ENCODE assay signal across 18 cellular contexts in genomic region chr1:86416343-86416742, GRCh38. TPM values are rescaled to one million over a fixed set of nuclear protein-coding genes. Genes with fewer than 3 reads are reported as not detected.
DNase-seq lines count a peak whose midpoint lies in the region; ATAC-seq and TF ChIP-seq lines count a peak whose summit lies in the region.
"Had no signal": no experiment of that assay in that cellular context is flagged by ENCODE, and none has a peak within 500 bp of the region (broad histone marks: within the 10 kb centered on the region; RNA-seq: fewer than 3 reads in every experiment).

No MANE protein-coding gene starts in this region.

- peak; percentile 45 for DNase-seq in NCI-H510A (lab: John Stamatoyannopoulos, UW)
- DNase-seq in NCI-H510A treated with DMSO at 0.1 percent for 48 hours (lab: John Stamatoyannopoulos, UW) = no peak
- peak; percentile 85 for DNase-seq in NCI-H2171 treated with DMSO at 0.1 percent for 48 hours (lab: John Stamatoyannopoulos, UW)
- peak in 3 of 4 donors; percentile 12 to 25 (median 15) for DNase-seq in body of pancreas
- DNase-seq in transverse colon = peak; percentile 77
- no peak for DNase-seq in dermis blood vessel endothelial cell
- DNase-seq: activated CD4-positive, alpha-beta T cell treated with anti-CD3 and anti-CD28 coated beads for 36 hours; CD8-positive, alpha-beta T cell; effector CD4-positive, alpha-beta T cell; GF-D8; HCEC 1CT; hypothalamus; occipital lobe; SJCRH30 had no signal

- H3K36me3 ChIP-seq in body of pancreas (replicated peaks in 1 of 2; ENCODE audit: insufficient read depth in 1 of 2, low read depth in 2 of 2) (no peaks in the 10 kb centered on the region), transverse colon (no peaks in the 10 kb centered on the region)
- H3K36me3 ChIP-seq: SJCRH30 had no signal

- H3K4me3 ChIP-seq in body of pancreas (no peak overlapping the region), transverse colon (no peak overlapping the region)
- H3K4me3 ChIP-seq: SJCRH30 had no signal

- no peak overlapping the region for H3K27ac ChIP-seq in body of pancreas
- no peak overlapping the region for H3K27ac ChIP-seq in transverse colon
- H3K27ac ChIP-seq: SJCRH30 had no signal

- 46 to 58% methylated on average over 6 of the region's 6 CpGs for WGBS in body of pancreas, 2 donors
- WGBS in transverse colon (ENCODE audit: low coverage in 1 of 2), 2 donors = 56 to 60% methylated on average over 2 to 6 of the region's 6 CpGs

- TF ChIP-seq CTCF in body of pancreas (IDR thresholded peaks at IDR 0.05) (no peak), transverse colon (IDR thresholded peaks at IDR 0.05) (no peak)

- intact Hi-C loops in body of pancreas (cut with DNase I) (no loop called here), transverse colon (cut with DNase I; ENCODE audit: low total_unique reads) (loop anchor here (1.0 kb wide), 1 partner anchor 24 kb away; no protein-coding TSS in a partner anchor)

- H3K9me3 ChIP-seq in body of pancreas = no peaks in the 10 kb centered on the region
- H3K9me3 ChIP-seq in transverse colon = no peaks in the 10 kb centered on the region
- H3K9me3 ChIP-seq: SJCRH30 had no signal

- H3K27me3 ChIP-seq in body of pancreas (no peaks in the 10 kb centered on the region), transverse colon (no peaks in the 10 kb centered on the region)
- H3K27me3 ChIP-seq: SJCRH30 had no signal

- ATAC-seq in body of pancreas = no peak
- ATAC-seq in GM19035 (IDR thresholded peaks at IDR 0.05; ENCODE audit: unreplicated experiment) = no peak
- no peak for ATAC-seq in HG03196 (IDR thresholded peaks at IDR 0.05; ENCODE audit: unreplicated experiment)
- ATAC-seq: activated CD4-positive, alpha-beta T cell treated with anti-CD3 and anti-CD28 coated beads for 36 hours; activated naive CD4-positive, alpha-beta T cell treated with anti-CD3 and anti-CD28 coated beads, Interleukin-2, amount 50 U/mL, for 72 hours; CD8-positive, alpha-beta T cell had no signal

- in situ Hi-C loops in transverse colon (cut with MboI; ENCODE audit: low pct_ligation_motif_present in 1 of 4, low pct_unique_long_range_greater_than_20kb in 1 of 4, low sequenced_read_pairs in 3 of 4) = no loop called here

- TF ChIP-seq EP300 in transverse colon (IDR thresholded peaks at IDR 0.05; ENCODE audit: low read depth) = no peak

- H3K4me1 ChIP-seq in body of pancreas (no peaks in the 10 kb centered on the region), transverse colon (peaks cover 0 to 5% (median 1%) of the 10 kb centered on the region in 4 donors)
- H3K4me1 ChIP-seq: SJCRH30 had no signal

- TF ChIP-seq POLR2A in body of pancreas (IDR thresholded peaks at IDR 0.05) (no peak), transverse colon (IDR thresholded peaks at IDR 0.05) (no peak)

RNA-seq across cellular contexts. Expression of gene CLCA2, which starts 7.6 kb away (rescaled TPM):
- total RNA-seq in body of pancreas (not detected), transverse colon (1 to 10 TPM in 2 of 4 donors, not detected in 2; 1.1 to 1.7 TPM), dermis blood vessel endothelial cell (under 0.01 TPM in 1 of 2 replicates, not detected in the other)
- total RNA-seq: A673; activated CD4-positive, alpha-beta T cell treated with anti-CD3 and anti-CD28 coated beads for 36 hours; activated naive CD4-positive, alpha-beta T cell treated with anti-CD3 and anti-CD28 coated beads, Interleukin-2, amount 50 U/mL, for 72 hours; CD8-positive, alpha-beta T cell; SJCRH30 had no signal

RNA-seq across cellular contexts. Expression of gene ODF2L, which starts 20.2 kb away (rescaled TPM):
- total RNA-seq in body of pancreas (10 to 100 TPM; 22.3 to 34.3 TPM), transverse colon (10 to 100 TPM; 43.6 to 89.2 (median 55.9) TPM), dermis blood vessel endothelial cell (42.5 and 63.6 TPM in 2 replicates)

RNA-seq across cellular contexts. Expression of gene CLCA1, which starts 52.4 kb away (rescaled TPM):
- total RNA-seq in body of pancreas = not detected
- total RNA-seq in transverse colon = 1,000 to 10,000 TPM in 1 of 4 donors, 100 to 1,000 TPM in 2, 10 to 100 TPM in 1; 16.1 to 1,013 (median 168) TPM
- not detected in 2 replicates for total RNA-seq in dermis blood vessel endothelial cell
- total RNA-seq: A673; activated CD4-positive, alpha-beta T cell treated with anti-CD3 and anti-CD28 coated beads for 36 hours; activated naive CD4-positive, alpha-beta T cell treated with anti-CD3 and anti-CD28 coated beads, Interleukin-2, amount 50 U/mL, for 72 hours; CD8-positive, alpha-beta T cell; SJCRH30 had no signal

Comparison
In these comparisons a context has a peak if more than half of its experiments do, and no peak if none do; other contexts are left out.
1. DNase-seq: peak in NCI-H510A (single experiment), NCI-H2171 treated with DMSO at 0.1 percent for 48 hours (single experiment), body of pancreas (3 of 4) and transverse colon (single experiment); none in NCI-H510A treated with DMSO at 0.1 percent for 48 hours (single experiment) and dermis blood vessel endothelial cell (single experiment).
2. RNA of gene CLCA1, which starts 52.4 kb away (total RNA-seq): 16.1 to 1,013 TPM in transverse colon; not detected in body of pancreas and not detected in dermis blood vessel endothelial cell; every median in the first group is over 10 times any median in the second.